7 cellular contexts compared by ENCODE assay signal in genomic region chr7:106457678-106458077, GRCh38.
"Had no signal": no experiment of that assay in that cellular context is flagged by ENCODE, and none has a peak within 500 bp of the region (broad histone marks: within the 10 kb centered on the region; RNA-seq: fewer than 3 reads in every experiment).

No MANE protein-coding gene starts in this region.

- FAIRE-seq: HepG2, HTR-8/SVneo had no signal

- H3K27ac ChIP-seq: HL-60, KMS-11 had no signal

- ATAC-seq: HepG2 had no signal

- DNase-seq: IMR-90, KBM-7, KG1 had no signal

- H3K4me2 ChIP-seq: KMS-11 had no signal

- H3K9ac ChIP-seq: KMS-11 had no signal
